In genomic region chr5:174173766-174174165, GRCh38 we compare ENCODE assay signal across 23 cellular contexts.
"Had no signal": no experiment of that assay in that cellular context is flagged by ENCODE, and none has a peak within 500 bp of the region (broad histone marks: within the 10 kb centered on the region; RNA-seq: fewer than 3 reads in every experiment).

No MANE protein-coding gene starts in this region.

- H3K27ac Mint-ChIP-seq: dendritic cell treated with granulocyte-macrophage colony-stimulating factor and Interleukin-4, amounts not matched to agents 40 ng/mL and 50 ng/mL, for 4 days; naive thymus-derived CD8-positive, alpha-beta T cell; stimulated activated naive B cell treated with anti-CD40 and anti-IgM and Interleukin-4, amounts not matched to agents 10 μg/mL and 1 μg/mL and 100 μg/mL, for 72 hours had no signal

- H3K36me3 Mint-ChIP-seq: naive thymus-derived CD8-positive, alpha-beta T cell; stimulated activated naive B cell treated with anti-CD40 and anti-IgM and Interleukin-4, amounts not matched to agents 10 μg/mL and 1 μg/mL and 100 μg/mL, for 72 hours had no signal

- H3K4me1 ChIP-seq: esophagus muscularis mucosa, foreskin keratinocyte, gastroesophageal sphincter, left ventricle myocardium inferior, lower lobe of right lung, psoas muscle, stomach, thyroid gland had no signal

- H3K9me3 Mint-ChIP-seq: dendritic cell treated with granulocyte-macrophage colony-stimulating factor and Interleukin-4, amounts not matched to agents 40 ng/mL and 50 ng/mL, for 4 days had no signal

- H3K4me1 Mint-ChIP-seq: stimulated activated naive B cell treated with anti-CD40 and anti-IgM and Interleukin-4, amounts not matched to agents 10 μg/mL and 1 μg/mL and 100 μg/mL, for 72 hours had no signal

- H3K9me3 ChIP-seq: ovary, thyroid gland had no signal

- H3K27me3 ChIP-seq: foreskin keratinocyte, hepatocyte, ovary, stomach, thyroid gland had no signal

- DNase-seq: effector memory CD4-positive, alpha-beta T cell; foreskin keratinocyte; heart left ventricle; left cardiac atrium; left ventricle myocardium inferior; lower lobe of right lung; naive thymus-derived CD8-positive, alpha-beta T cell; occipital lobe; ovary; posterior cingulate gyrus; psoas muscle; right cardiac atrium; stimulated activated CD4-positive, alpha-beta T cell treated with anti-CD3 and anti-CD28 coated beads, Interleukin-15, amount 100 ng/mL, for 24 hours; stimulated activated CD4-positive, alpha-beta T cell treated with anti-CD3 and anti-CD28 coated beads, Interleukin-2, amount 100 ng/mL, for 48 hours; stimulated activated naive B cell treated with anti-CD40 and anti-IgM and Interleukin-4, amounts not matched to agents 10 μg/mL and 1 μg/mL and 100 μg/mL, for 72 hours; stomach; thyroid gland; trophoblast cell had no signal

- H3K4me3 ChIP-seq: esophagus muscularis mucosa, gastroesophageal sphincter, heart left ventricle, hepatocyte, left ventricle myocardium inferior, lower lobe of right lung, ovary, psoas muscle, skin epidermis, stomach, thyroid gland had no signal

- H3K27ac ChIP-seq: esophagus muscularis mucosa, foreskin keratinocyte, gastroesophageal sphincter, heart left ventricle, hepatocyte, left ventricle myocardium inferior, lower lobe of right lung, ovary, psoas muscle, skin epidermis, stomach, thyroid gland had no signal

- H3K79me2 ChIP-seq: hepatocyte had no signal

- H3K4me3 Mint-ChIP-seq: dendritic cell treated with granulocyte-macrophage colony-stimulating factor and Interleukin-4, amounts not matched to agents 40 ng/mL and 50 ng/mL, for 4 days; naive thymus-derived CD8-positive, alpha-beta T cell; stimulated activated naive B cell treated with anti-CD40 and anti-IgM and Interleukin-4, amounts not matched to agents 10 μg/mL and 1 μg/mL and 100 μg/mL, for 72 hours had no signal

- H3K4me2 ChIP-seq: hepatocyte had no signal

- H3K36me3 ChIP-seq: esophagus muscularis mucosa, gastroesophageal sphincter, heart left ventricle, left ventricle myocardium inferior, lower lobe of right lung, ovary, stomach, thyroid gland had no signal

- H2AFZ ChIP-seq: hepatocyte had no signal

- ATAC-seq: foreskin keratinocyte; gastroesophageal sphincter; heart left ventricle; left cardiac atrium; lower lobe of right lung; naive thymus-derived CD8-positive, alpha-beta T cell; psoas muscle; stimulated activated naive B cell treated with anti-CD40 and anti-IgM and Interleukin-4, amounts not matched to agents 10 μg/mL and 1 μg/mL and 100 μg/mL, for 72 hours had no signal
